Comparison of ENCODE assay signal across 21 cellular contexts in genomic region chr14:100178691-100179090, GRCh38. TPM values are rescaled to one million over a fixed set of nuclear protein-coding genes. Genes with fewer than 3 reads are reported as not detected.
DNase-seq lines count a peak whose midpoint lies in the region; ATAC-seq, FAIRE-seq and TF ChIP-seq lines count a peak whose summit lies in the region.
"Had no signal": no experiment of that assay in that cellular context is flagged by ENCODE, and none has a peak within 500 bp of the region (broad histone marks: within the 10 kb centered on the region; RNA-seq: fewer than 3 reads in every experiment).

No MANE protein-coding gene starts in this region.

- intact Hi-C loops in upper lobe of right lung (cut with DNase I): no loop called here
- intact Hi-C loops in posterior cingulate gyrus (cut with DNase I): no loop called here

- no peak overlapping the region for H2BK12ac ChIP-seq in H1 (ENCODE audit: low read depth, low read length)
- no peak overlapping the region for H2BK12ac ChIP-seq in mesenchymal stem cell (ENCODE audit: low read length in 2 of 2)

- no peak for FAIRE-seq in H1 (lab: Jason Lieb, UNC)
- FAIRE-seq: GM12892, H54 had no signal

- no peaks in the 10 kb centered on the region for H3K9me3 ChIP-seq in Peyer's patch
- no peaks in the 10 kb centered on the region; a peak in 1 of 4 replicates for H3K9me3 ChIP-seq in H1 (ENCODE audit: insufficient read depth in 2 of 2, low read depth in 1 of 2, low read length in 1 of 2)
- no peaks in the 10 kb centered on the region for H3K9me3 ChIP-seq in mesenchymal stem cell (ENCODE audit: control insufficient read depth, low read length)
- H3K9me3 ChIP-seq in upper lobe of right lung: no peaks in the 10 kb centered on the region
- H3K9me3 ChIP-seq: Caco-2 had no signal

- H4K8ac ChIP-seq in H1 (ENCODE audit: extremely low read depth, insufficient read depth, low read length) (no peak overlapping the region; the same call in 1 of the 2 replicates), mesenchymal stem cell (ENCODE audit: low read length) (no peak overlapping the region)

- H3K27me3 ChIP-seq in Peyer's patch (no peaks in the 10 kb centered on the region), H1 (replicated peaks in 1 of 4; ENCODE audit: control insufficient read depth in 3 of 4, extremely low read depth in 1 of 4, insufficient read depth in 3 of 4, low read length in 3 of 4) (no peaks in the 10 kb centered on the region), mesenchymal stem cell (ENCODE audit: control insufficient read depth in 1 of 2, insufficient read depth in 1 of 2, low read length in 2 of 2) (peaks cover 10 to 17% of the 10 kb centered on the region in 2 experiments), upper lobe of right lung (no peaks in the 10 kb centered on the region)
- H3K27me3 ChIP-seq: BLaER1 had no signal

- no peak for TF ChIP-seq RAD21 in H1 (IDR thresholded peaks at IDR 0.05 in 1 of 2, conservative IDR thresholded peaks at IDR 0.05 in 1 of 2; ENCODE audit: low read depth in 2 of 2, low read length in 2 of 2)

- H4K5ac ChIP-seq in H1 (ENCODE audit: insufficient read length, low read depth, low read length): no peak overlapping the region

- CTCF ChIA-PET in H1 (lab: Charles Lee; ENCODE audit: partially characterized antibody): interaction anchor here (0.9 to 2.5 kb wide), 3 partner anchors 11 to 40 kb away, joined by 3 to 12 read pairs (median 4); no protein-coding TSS in a partner anchor

- no peak for DNase-seq in Peyer's patch
- DNase-seq in H1 (ENCODE audit: low read depth in 1 of 2, low spot score in 2 of 2): no peak
- no peak for DNase-seq in mesenchymal stem cell
- DNase-seq in DMS153 (lab: John Stamatoyannopoulos, UW): no peak
- DNase-seq in upper lobe of right lung: no peak
- DNase-seq in posterior cingulate gyrus: no peak
- DNase-seq: Caco-2; CD4-positive, CD25-positive, alpha-beta regulatory T cell; CD8-positive, alpha-beta T cell; DMS53; DMS79 treated with DMSO at 0.1 percent for 48 hours; GF-D8; HCEC 1CT had no signal

- H3K4me1 ChIP-seq in Peyer's patch (peaks cover 0 to 12% (median 0%) of the 10 kb centered on the region in 4 donors), H1 (replicated peaks in 1 of 4; ENCODE audit: control insufficient read depth in 3 of 4, insufficient read depth in 4 of 4, low read length in 3 of 4) (no peaks in the 10 kb centered on the region; a peak in 1 of 7 replicates), mesenchymal stem cell (ENCODE audit: control insufficient read depth, insufficient read depth, low read depth, low read length) (peaks cover 7% of the 10 kb centered on the region), upper lobe of right lung (no peaks in the 10 kb centered on the region)
- H3K4me1 ChIP-seq: Caco-2 had no signal

- H3K4me2 ChIP-seq in H1 (ENCODE audit: insufficient read depth in 1 of 2, low read depth in 2 of 2, low read length in 2 of 2) (no peak overlapping the region), mesenchymal stem cell (ENCODE audit: low read length, poor library complexity, severe bottlenecking) (no peak overlapping the region)
- H3K4me2 ChIP-seq: BLaER1, GM23338 had no signal

- H2AFZ ChIP-seq in H1 (ENCODE audit: low read length) (no peak overlapping the region), mesenchymal stem cell (ENCODE audit: low read depth, low read length) (no peak overlapping the region)

- WGBS in H1 (ENCODE audit: extremely low coverage in 1 of 2, insufficient coverage in 1 of 2, insufficient read length in 1 of 2, insufficient replicate concordance in 2 of 2, low coverage in 1 of 2, low lambda C conversion rate in 2 of 2, missing lambda C conversion rate in 1 of 2), 2 experiments: 96% methylated on average over 7 of the region's 7 CpGs; no CpG with 5 or more reads in 1 of the 2 experiments
- 90% methylated on average over 7 of the region's 7 CpGs for WGBS in mesenchymal stem cell

- H2BK5ac ChIP-seq in H1 (ENCODE audit: low read depth, low read length) (no peak overlapping the region), mesenchymal stem cell (ENCODE audit: low read depth, low read length, poor library complexity, severe bottlenecking) (no peak overlapping the region)

- TF ChIP-seq CTCF in Peyer's patch (IDR thresholded peaks at IDR 0.05): no peak
- no peak for TF ChIP-seq CTCF in H1 (IDR thresholded peaks at IDR 0.05; ENCODE audit: control extremely low read depth in 1 of 3, insufficient read depth in 1 of 3, low read depth in 1 of 3, low read length in 3 of 3)
- TF ChIP-seq CTCF in upper lobe of right lung (IDR thresholded peaks at IDR 0.05): no peak

- H3K4me3 ChIP-seq in Peyer's patch (no peak overlapping the region), H1 (ENCODE audit: extremely low read depth in 1 of 4, insufficient read depth in 2 of 4, low read depth in 3 of 4, low read length in 4 of 4) (no peak overlapping the region), mesenchymal stem cell (ENCODE audit: insufficient read depth in 1 of 2, low read depth in 1 of 2, low read length in 2 of 2) (no peak overlapping the region), upper lobe of right lung (no peak overlapping the region)
- H3K4me3 ChIP-seq: BLaER1, GM23338 had no signal

- H3K79me1 ChIP-seq in H1 (ENCODE audit: low read depth, low read length) (no peaks in the 10 kb centered on the region), mesenchymal stem cell (replicated peaks; ENCODE audit: low read length, poor library complexity, severe bottlenecking) (no peaks in the 10 kb centered on the region)

- no peaks in the 10 kb centered on the region for H3K23me2 ChIP-seq in H1 (ENCODE audit: low read depth, low read length)

- H3K4ac ChIP-seq in H1 (replicated peaks; ENCODE audit: insufficient read length, low read depth, low read length) (peak overlapping the region; percentile 29), mesenchymal stem cell (ENCODE audit: low read depth in 1 of 2, low read length in 2 of 2) (no peak overlapping the region)

- H3K56ac ChIP-seq in H1 (replicated peaks; ENCODE audit: insufficient read length, low read depth, low read length): no peak overlapping the region

- no peak overlapping the region for H2AK5ac ChIP-seq in H1 (ENCODE audit: low read depth, low read length)
- no peak overlapping the region for H2AK5ac ChIP-seq in mesenchymal stem cell (ENCODE audit: low read length, severe bottlenecking)

- H2BK15ac ChIP-seq in H1 (ENCODE audit: low read length) (no peak overlapping the region), mesenchymal stem cell (ENCODE audit: low read depth, poor library complexity, severe bottlenecking) (no peak overlapping the region)

- ATAC-seq in HG02588 (IDR thresholded peaks at IDR 0.05; ENCODE audit: unreplicated experiment) (no peak), upper lobe of right lung (no peak)
- ATAC-seq: CD8-positive, alpha-beta T cell had no signal

- no peak overlapping the region for H2BK20ac ChIP-seq in H1 (ENCODE audit: low read length)

- H4K91ac ChIP-seq in H1 (replicated peaks; ENCODE audit: insufficient read length, low read length) (no peak overlapping the region), mesenchymal stem cell (ENCODE audit: low read length) (peak overlapping the region; percentile 27)

- H3K18ac ChIP-seq in H1 (ENCODE audit: extremely low read depth, low read length): no peak overlapping the region
- no peak overlapping the region for H3K18ac ChIP-seq in mesenchymal stem cell (ENCODE audit: low read depth in 1 of 2, low read length in 2 of 2)

- H3K9ac ChIP-seq in H1 (replicated peaks in 1 of 4; ENCODE audit: extremely low read depth in 1 of 4, low read depth in 3 of 4, low read length in 3 of 4) (no peak overlapping the region), mesenchymal stem cell (ENCODE audit: low read length) (no peak overlapping the region)
- H3K9ac ChIP-seq: BLaER1 had no signal

- TF ChIP-seq EP300 in H1 (IDR thresholded peaks at IDR 0.05; ENCODE audit: borderline replicate concordance in 1 of 2, low read depth in 2 of 2, low read length in 2 of 2): no peak

- POLR2A ChIA-PET in H1 (lab: Charles Lee; ENCODE audit: partially characterized antibody): no interaction called here

- no peaks in the 10 kb centered on the region for H3K79me2 ChIP-seq in H1 (ENCODE audit: control insufficient read depth in 1 of 2, insufficient read depth in 2 of 2, low read length in 2 of 2)

- no peaks in the 10 kb centered on the region for H4K20me1 ChIP-seq in H1 (replicated peaks in 1 of 2; ENCODE audit: control insufficient read depth in 1 of 2, insufficient read depth in 2 of 2, low read length in 2 of 2)
- H4K20me1 ChIP-seq: BLaER1 had no signal

- TF ChIP-seq POLR2A in Peyer's patch (IDR thresholded peaks at IDR 0.05) (no peak), H1 (IDR thresholded peaks at IDR 0.05; ENCODE audit: control extremely low read depth in 1 of 2, low read depth in 2 of 2, low read length in 2 of 2) (no peak)

- H3K23ac ChIP-seq in H1 (ENCODE audit: insufficient read length) (no peak overlapping the region), mesenchymal stem cell (ENCODE audit: low read length in 2 of 2) (no peak overlapping the region)

- H3K36me3 ChIP-seq in Peyer's patch (no peaks in the 10 kb centered on the region), H1 (ENCODE audit: control insufficient read depth in 2 of 4, insufficient read depth in 4 of 4, low read length in 3 of 4) (no peaks in the 10 kb centered on the region), mesenchymal stem cell (ENCODE audit: control insufficient read depth in 1 of 2, insufficient read depth in 2 of 2, low read depth in 1 of 2, low read length in 2 of 2) (no peaks in the 10 kb centered on the region), upper lobe of right lung (no peaks in the 10 kb centered on the region)
- H3K36me3 ChIP-seq: BLaER1 had no signal

- H3K14ac ChIP-seq in H1 (ENCODE audit: insufficient read length) (no peak overlapping the region), mesenchymal stem cell (ENCODE audit: low read length in 2 of 2) (no peak overlapping the region)

- H3K27ac ChIP-seq in Peyer's patch (peak overlapping the region in 3 of 4 donors; percentile 40 to 88 (median 84)), H1 (ENCODE audit: low read depth, low read length) (no peak overlapping the region), mesenchymal stem cell (ENCODE audit: low read length, poor library complexity, severe bottlenecking) (no peak overlapping the region), upper lobe of right lung (no peak overlapping the region)
- H3K27ac ChIP-seq: BLaER1, C4-2B had no signal

- H2BK120ac ChIP-seq in H1 (replicated peaks; ENCODE audit: low read depth, low read length) (no peak overlapping the region), mesenchymal stem cell (ENCODE audit: low read depth, low read length) (no peak overlapping the region)

RNA-seq across cellular contexts. Expression of gene DEGS2, which starts 19.2 kb away (rescaled TPM):
- total RNA-seq in Peyer's patch: 10 to 100 TPM; 13.2 to 96.5 (median 77.8) TPM
- total RNA-seq in H1 (2021; fragmentation: NEBNext Ultra II Directional; extraction: Animal tissue kit (Norgen Biotek cat#: 25700)): 0.61 and 0.94 TPM in 2 replicates
- 0.60 and 0.82 TPM in 2 replicates for polyA plus RNA-seq in H1 (2011; rRNA removed)
- polyA plus RNA-seq in H1 (2011; cell fraction: cytosol; rRNA removed): 0.37 TPM
- polyA plus RNA-seq in H1 (2011; cell fraction: nucleus; rRNA removed): 1.0 TPM
- 0.39 to 1.5 TPM (median 0.71 TPM) in 4 replicates for polyA plus RNA-seq in H1 (2012, experiment 1 of 2)
- polyA plus RNA-seq in H1 (2012, experiment 2 of 2): 1.3 TPM
- polyA plus RNA-seq in H1 (2013, experiment 1 of 2): 0.61 TPM
- 0.55 TPM for polyA plus RNA-seq in H1 (2013, experiment 2 of 2)
- polyA minus RNA-seq in H1 (2011; rRNA and poly(A)+ RNA removed): 0.07 and 0.19 TPM in 2 replicates
- polyA minus RNA-seq in H1 (2011; cell fraction: cytosol; rRNA and poly(A)+ RNA removed): not detected
- 1.5 TPM for polyA minus RNA-seq in H1 (2011; cell fraction: nucleus; rRNA and poly(A)+ RNA removed)
- not detected for polyA plus RNA-seq in mesenchymal stem cell (2013, experiment 1 of 2)
- not detected for polyA plus RNA-seq in mesenchymal stem cell (2013, experiment 2 of 2)
- 1.7 TPM for total RNA-seq in upper lobe of right lung
- total RNA-seq: A172; A673; CD4-positive, CD25-positive, alpha-beta regulatory T cell had no signal

Comparison
In these comparisons a context has a peak if more than half of its experiments do, and no peak if none do; other contexts are left out.
1. H3K27ac ChIP-seq: peak in Peyer's patch (3 of 4); none in H1 (single experiment), mesenchymal stem cell (single experiment) and upper lobe of right lung (single experiment).